In the genomic region with DNA sequence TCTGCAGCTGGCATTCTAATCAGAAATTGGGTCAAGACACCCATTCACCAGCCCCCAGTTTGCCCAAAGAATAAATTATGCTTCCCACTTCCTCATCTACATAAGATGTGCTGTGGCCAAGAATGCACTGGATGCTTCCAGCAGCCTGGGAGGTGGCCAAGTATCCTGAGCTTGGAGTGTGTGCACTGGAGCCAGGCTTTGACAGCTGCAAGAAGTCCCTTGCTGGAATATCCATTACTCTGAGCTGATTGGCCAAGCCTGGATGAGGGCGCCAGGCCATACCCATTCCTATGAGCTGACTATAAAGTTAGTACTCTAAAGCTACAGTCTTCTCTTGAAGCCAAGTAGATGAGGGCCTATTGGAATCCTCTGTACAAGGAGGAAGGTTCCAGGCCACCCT, we compare ENCODE assay signal across 13 cellular contexts.
DNase-seq lines count a peak whose midpoint lies in the region; ATAC-seq and TF ChIP-seq lines count a peak whose summit lies in the region.
"Had no signal": no experiment of that assay in that cellular context is flagged by ENCODE, and none has a peak within 500 bp of the region (broad histone marks: within the 10 kb centered on the region; RNA-seq: fewer than 3 reads in every experiment).

No MANE protein-coding gene starts in this region.

- H3K36me3 ChIP-seq in left ventricle myocardium inferior, result no peaks in the 10 kb centered on the region
- H3K36me3 ChIP-seq: adrenal gland had no signal

- no peaks in the 10 kb centered on the region for H3K27me3 ChIP-seq in left ventricle myocardium inferior (ENCODE audit: low read depth)
- H3K27me3 ChIP-seq: adrenal gland had no signal

- DNase-seq in Ammon's horn (ENCODE audit: low spot score) (peak; percentile 31), astrocyte of the hippocampus (ENCODE audit: low read depth, low spot score) (peak; percentile 83), left ventricle myocardium inferior (peak; percentile 71), posterior vena cava (ENCODE audit: low spot score) (peak; percentile 85)
- no peak for DNase-seq in activated CD8-positive, alpha-beta memory T cell treated with anti-CD3 and anti-CD28 coated beads, Interleukin-2, amount 10 ng/mL, durations not matched to agents 7 days and 5 days
- DNase-seq: activated CD8-positive, alpha-beta memory T cell treated with anti-CD3 and anti-CD28 coated beads, Interleukin-2, amount 50 U/mL, for 4 hours; NCI-H526 had no signal

- no peak overlapping the region for H3K27ac ChIP-seq in left ventricle myocardium inferior (replicated peaks)
- H3K27ac ChIP-seq: adrenal gland had no signal

- no peaks in the 10 kb centered on the region for H3K4me1 Mint-ChIP-seq in activated CD8-positive, alpha-beta memory T cell treated with anti-CD3 and anti-CD28 coated beads, Interleukin-2, amount 10 ng/mL, durations not matched to agents 7 days and 5 days

- intact Hi-C loops in left ventricle myocardium inferior (cut with micrococcal nuclease), result no loop called here
- intact Hi-C loops in posterior vena cava (cut with DNase I), result no loop called here

- no peak overlapping the region for H3K27ac Mint-ChIP-seq in activated CD8-positive, alpha-beta memory T cell treated with anti-CD3 and anti-CD28 coated beads, Interleukin-2, amount 10 ng/mL, durations not matched to agents 7 days and 5 days
- H3K27ac Mint-ChIP-seq: natural killer cell treated with Interleukin-12 subunit alpha and Interleukin-12 subunit beta and Interleukin-15 and Interleukin-18, amount 100 ng/mL, for 72 hours had no signal

- H3K9me3 ChIP-seq in left ventricle myocardium inferior (replicated peaks), result no peaks in the 10 kb centered on the region
- H3K9me3 ChIP-seq: adrenal gland had no signal

- no peak for TF ChIP-seq CTCF in left ventricle myocardium inferior (IDR thresholded peaks at IDR 0.05; ENCODE audit: borderline replicate concordance)

- no peak for ATAC-seq in GM21447 (IDR thresholded peaks at IDR 0.05; ENCODE audit: unreplicated experiment)
- ATAC-seq in activated CD8-positive, alpha-beta memory T cell treated with anti-CD3 and anti-CD28 coated beads, Interleukin-2, amount 10 ng/mL, durations not matched to agents 7 days and 5 days, result no peak
- ATAC-seq in GM19324 (IDR thresholded peaks at IDR 0.05; ENCODE audit: low FRiP score, unreplicated experiment), result no peak
- no peak for ATAC-seq in HG02759 (IDR thresholded peaks at IDR 0.05; ENCODE audit: unreplicated experiment)
- ATAC-seq: natural killer cell treated with Interleukin-12 subunit alpha and Interleukin-12 subunit beta and Interleukin-15 and Interleukin-18, amount 100 ng/mL, for 72 hours had no signal

- H3K4me3 Mint-ChIP-seq in activated CD8-positive, alpha-beta memory T cell treated with anti-CD3 and anti-CD28 coated beads, Interleukin-2, amount 10 ng/mL, durations not matched to agents 7 days and 5 days, result no peak overlapping the region
- H3K4me3 Mint-ChIP-seq: CD14-positive monocyte; natural killer cell treated with Interleukin-12 subunit alpha and Interleukin-12 subunit beta and Interleukin-15 and Interleukin-18, amount 100 ng/mL, for 72 hours had no signal

- peaks cover 15% of the 10 kb centered on the region for H3K4me1 ChIP-seq in left ventricle myocardium inferior
- H3K4me1 ChIP-seq: adrenal gland had no signal

- H3K4me3 ChIP-seq in left ventricle myocardium inferior, result no peak overlapping the region
- H3K4me3 ChIP-seq: adrenal gland had no signal

- H3K9me3 Mint-ChIP-seq in activated CD8-positive, alpha-beta memory T cell treated with anti-CD3 and anti-CD28 coated beads, Interleukin-2, amount 10 ng/mL, durations not matched to agents 7 days and 5 days (ENCODE audit: low read depth), result no peaks in the 10 kb centered on the region

- CTCF ChIA-PET in activated CD8-positive, alpha-beta memory T cell treated with anti-CD3 and anti-CD28 coated beads, Interleukin-2, amount 10 ng/mL, durations not matched to agents 7 days and 5 days (lab: Charles Lee), result no interaction called here

- H3K36me3 Mint-ChIP-seq in activated CD8-positive, alpha-beta memory T cell treated with anti-CD3 and anti-CD28 coated beads, Interleukin-2, amount 10 ng/mL, durations not matched to agents 7 days and 5 days, result no peaks in the 10 kb centered on the region
- H3K36me3 Mint-ChIP-seq: CD14-positive monocyte; natural killer cell treated with Interleukin-12 subunit alpha and Interleukin-12 subunit beta and Interleukin-15 and Interleukin-18, amount 100 ng/mL, for 72 hours had no signal

- no peaks in the 10 kb centered on the region for H3K27me3 Mint-ChIP-seq in activated CD8-positive, alpha-beta memory T cell treated with anti-CD3 and anti-CD28 coated beads, Interleukin-2, amount 10 ng/mL, durations not matched to agents 7 days and 5 days
- H3K27me3 Mint-ChIP-seq: natural killer cell treated with Interleukin-12 subunit alpha and Interleukin-12 subunit beta and Interleukin-15 and Interleukin-18, amount 100 ng/mL, for 72 hours had no signal
